17 cellular contexts compared by ENCODE assay signal in the genomic region with DNA sequence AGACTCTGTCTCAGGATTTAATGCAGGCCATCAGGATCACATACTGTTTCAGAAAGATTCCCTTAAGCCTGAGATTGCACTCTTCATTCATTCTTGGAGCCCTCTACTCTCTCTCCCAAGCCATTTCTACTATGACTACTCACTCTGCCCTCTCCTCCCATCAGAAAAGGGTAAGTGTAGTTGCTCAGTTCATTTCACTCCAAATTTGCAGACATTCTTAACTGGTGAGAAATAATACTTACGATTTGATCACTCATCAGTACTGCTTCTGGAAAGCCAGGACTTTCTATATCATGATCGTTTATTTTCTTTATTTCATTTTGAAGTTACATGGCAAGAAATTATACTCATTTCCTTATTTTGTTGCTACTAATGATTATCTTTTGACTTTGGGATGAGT. TPM values are rescaled to one million over a fixed set of nuclear protein-coding genes. Genes with fewer than 3 reads are reported as not detected.
DNase-seq lines count a peak whose midpoint lies in the region; ATAC-seq and TF ChIP-seq lines count a peak whose summit lies in the region.
"Had no signal": no experiment of that assay in that cellular context is flagged by ENCODE, and none has a peak within 500 bp of the region (broad histone marks: within the 10 kb centered on the region; RNA-seq: fewer than 3 reads in every experiment).

No MANE protein-coding gene starts in this region.

- no peak overlapping the region for H3K23ac ChIP-seq in mesenchymal stem cell (ENCODE audit: low read length in 2 of 2)

- H3K4me3 ChIP-seq in ACC112 (ENCODE audit: low read depth, low read length), result no peak overlapping the region
- no peak overlapping the region for H3K4me3 ChIP-seq in mesenchymal stem cell (ENCODE audit: insufficient read depth in 1 of 2, low read depth in 1 of 2, low read length in 2 of 2)
- H3K4me3 ChIP-seq in uterus, result no peak overlapping the region
- no peak overlapping the region for H3K4me3 ChIP-seq in dorsolateral prefrontal cortex
- H3K4me3 ChIP-seq: A549, HAP-1 had no signal

- H2BK120ac ChIP-seq in mesenchymal stem cell (ENCODE audit: low read depth, low read length), result no peak overlapping the region

- no peak overlapping the region for H3K27ac Mint-ChIP-seq in activated CD4-positive, alpha-beta T cell treated with anti-CD3 and anti-CD28 coated beads for 36 hours
- H3K27ac Mint-ChIP-seq: CD4-positive, alpha-beta memory T cell had no signal

- H3K36me3 Mint-ChIP-seq in activated CD4-positive, alpha-beta T cell treated with anti-CD3 and anti-CD28 coated beads for 36 hours (ENCODE audit: low read depth), result no peaks in the 10 kb centered on the region
- H3K36me3 Mint-ChIP-seq: CD4-positive, alpha-beta memory T cell had no signal

- H3K27ac ChIP-seq in ACC112 (ENCODE audit: low read depth, low read length) (peak overlapping the region; percentile 27; the same call in 1 of the 2 replicates), mesenchymal stem cell (ENCODE audit: low read length, poor library complexity, severe bottlenecking) (no peak overlapping the region), uterus (peak overlapping the region; percentile 37 to 98), dorsolateral prefrontal cortex (no peak overlapping the region)
- H3K27ac ChIP-seq: A549 had no signal

- H2AFZ ChIP-seq in ACC112 (ENCODE audit: low read length, unreplicated experiment) (no peak overlapping the region), mesenchymal stem cell (ENCODE audit: low read depth, low read length) (no peak overlapping the region)

- peaks cover 2% of the 10 kb centered on the region for H3K4me1 Mint-ChIP-seq in activated CD4-positive, alpha-beta T cell treated with anti-CD3 and anti-CD28 coated beads for 36 hours

- H3K18ac ChIP-seq in mesenchymal stem cell (ENCODE audit: low read depth in 1 of 2, low read length in 2 of 2), result no peak overlapping the region

- peak overlapping the region; percentile 14 for H3K9ac ChIP-seq in mesenchymal stem cell (ENCODE audit: low read length)

- no peak overlapping the region for H3K14ac ChIP-seq in mesenchymal stem cell (ENCODE audit: low read length in 2 of 2)

- TF ChIP-seq CTCF in uterus (IDR thresholded peaks at IDR 0.05) (no peak), dorsolateral prefrontal cortex (IDR thresholded peaks at IDR 0.05 in 54 of 56, conservative IDR thresholded peaks at IDR 0.05 in 2 of 56; ENCODE audit: low read depth in 1 of 56, partially characterized antibody in 56 of 56) (no peak)

- ATAC-seq in activated CD4-positive, alpha-beta T cell treated with anti-CD3 and anti-CD28 coated beads for 36 hours, result no peak
- ATAC-seq in HG02840 (IDR thresholded peaks at IDR 0.05; ENCODE audit: low FRiP score, unreplicated experiment), result no peak
- ATAC-seq: A549 had no signal

- DNase-seq in HCEC 1CT (peak; percentile 75), mesenchymal stem cell (no peak), uterus (no peak), dorsolateral prefrontal cortex (no peak)
- DNase-seq in activated CD4-positive, alpha-beta T cell treated with anti-CD3 and anti-CD28 coated beads for 36 hours, result no peak
- DNase-seq: 8988T; C1 segment of cervical spinal cord; Calu3; CD4-positive, alpha-beta memory T cell; COR-L47; DMS79 treated with DMSO at 0.1 percent for 48 hours; GOT3 had no signal

- POLR2A ChIA-PET in activated CD4-positive, alpha-beta T cell treated with anti-CD3 and anti-CD28 coated beads for 36 hours (lab: Charles Lee), result no interaction called here

- peaks cover 33% of the 10 kb centered on the region for H3K4me1 ChIP-seq in ACC112 (ENCODE audit: control insufficient read depth, insufficient read depth, low read length, unreplicated experiment)
- H3K4me1 ChIP-seq in mesenchymal stem cell (ENCODE audit: control insufficient read depth, insufficient read depth, low read depth, low read length), result peaks cover 3% of the 10 kb centered on the region
- peaks cover 0 to 5% of the 10 kb centered on the region in 2 donors for H3K4me1 ChIP-seq in uterus
- H3K4me1 ChIP-seq: HAP-1 had no signal

- H3K27me3 Mint-ChIP-seq in activated CD4-positive, alpha-beta T cell treated with anti-CD3 and anti-CD28 coated beads for 36 hours, result peaks cover 39% of the 10 kb centered on the region

- WGBS in mesenchymal stem cell, result 100% methylated on average over 1 of the region's 2 CpGs

- H3K79me1 ChIP-seq in mesenchymal stem cell (replicated peaks; ENCODE audit: low read length, poor library complexity, severe bottlenecking), result no peaks in the 10 kb centered on the region

- TF ChIP-seq POLR2A in uterus (IDR thresholded peaks at IDR 0.05), result no peak

- no peak overlapping the region for H3K4me2 ChIP-seq in mesenchymal stem cell (ENCODE audit: low read length, poor library complexity, severe bottlenecking)
- H3K4me2 ChIP-seq: A549 had no signal

- H2AK5ac ChIP-seq in mesenchymal stem cell (ENCODE audit: low read length, severe bottlenecking), result no peak overlapping the region

- no peak overlapping the region for H3K4ac ChIP-seq in mesenchymal stem cell (ENCODE audit: low read depth in 1 of 2, low read length in 2 of 2)

- H3K9me3 ChIP-seq in mesenchymal stem cell (ENCODE audit: control insufficient read depth, low read length) (no peaks in the 10 kb centered on the region), uterus (no peaks in the 10 kb centered on the region)
- H3K9me3 ChIP-seq: A549, HAP-1 had no signal

- intact Hi-C loops in uterus (cut with DNase I; ENCODE audit: low total_unique reads) (no loop called here), dorsolateral prefrontal cortex (cut with DNase I) (no loop called here)
- intact Hi-C loops in activated CD4-positive, alpha-beta T cell treated with anti-CD3 and anti-CD28 coated beads for 36 hours (cut with DNase I, micrococcal nuclease), result loop anchor here in 1 of 2 experiments (10.0 kb wide), 1 partner anchor 380 kb away; a partner anchor contains a TSS

- H2BK5ac ChIP-seq in mesenchymal stem cell (ENCODE audit: low read depth, low read length, poor library complexity, severe bottlenecking), result no peak overlapping the region

- H4K91ac ChIP-seq in mesenchymal stem cell (ENCODE audit: low read length), result no peak overlapping the region

- H2BK12ac ChIP-seq in mesenchymal stem cell (ENCODE audit: low read length in 2 of 2), result no peak overlapping the region

- H3K36me3 ChIP-seq in ACC112 (ENCODE audit: insufficient read depth, low read length) (no peaks in the 10 kb centered on the region), mesenchymal stem cell (ENCODE audit: control insufficient read depth in 1 of 2, insufficient read depth in 2 of 2, low read depth in 1 of 2, low read length in 2 of 2) (no peaks in the 10 kb centered on the region), uterus (no peaks in the 10 kb centered on the region)
- H3K36me3 ChIP-seq: HAP-1 had no signal

- no peaks in the 10 kb centered on the region for H3K9me3 Mint-ChIP-seq in activated CD4-positive, alpha-beta T cell treated with anti-CD3 and anti-CD28 coated beads for 36 hours (ENCODE audit: low read depth)

- no peak overlapping the region for H4K8ac ChIP-seq in mesenchymal stem cell (ENCODE audit: low read length)

- CTCF ChIA-PET in activated CD4-positive, alpha-beta T cell treated with anti-CD3 and anti-CD28 coated beads for 36 hours (lab: Charles Lee), result no interaction called here

- no peaks in the 10 kb centered on the region for H3K27me3 ChIP-seq in ACC112 (ENCODE audit: insufficient read depth, low read length)
- H3K27me3 ChIP-seq in mesenchymal stem cell (ENCODE audit: control insufficient read depth in 1 of 2, insufficient read depth in 1 of 2, low read length in 2 of 2), result peaks cover 0 to 37% of the 10 kb centered on the region in 2 experiments
- H3K27me3 ChIP-seq in uterus, result no peaks in the 10 kb centered on the region
- H3K27me3 ChIP-seq in dorsolateral prefrontal cortex, result no peaks in the 10 kb centered on the region

- no peak overlapping the region for H2BK15ac ChIP-seq in mesenchymal stem cell (ENCODE audit: low read depth, poor library complexity, severe bottlenecking)

- no peak overlapping the region for H3K4me3 Mint-ChIP-seq in activated CD4-positive, alpha-beta T cell treated with anti-CD3 and anti-CD28 coated beads for 36 hours
- H3K4me3 Mint-ChIP-seq: CD4-positive, alpha-beta memory T cell had no signal

- H3K79me2 ChIP-seq in ACC112 (ENCODE audit: control insufficient read depth, insufficient read depth, low read length, unreplicated experiment), result no peaks in the 10 kb centered on the region

RNA-seq across cellular contexts. Expression of a gene that starts 3.9 kb away (rescaled TPM):
- polyA plus RNA-seq in mesenchymal stem cell (2013, experiment 1 of 2), result 0.70 TPM
- polyA plus RNA-seq in mesenchymal stem cell (2013, experiment 2 of 2), result 0.81 TPM
- total RNA-seq in uterus, result 100 to 1,000 TPM in 3 of 4 donors, 10 to 100 TPM in 1; 61.6 to 236 (median 150) TPM
- total RNA-seq in dorsolateral prefrontal cortex, result 10 to 100 TPM in 99 of 120 experiments, 1 to 10 TPM in 21; 4.5 to 31.5 (median 13.9) TPM
- total RNA-seq in activated CD4-positive, alpha-beta T cell treated with anti-CD3 and anti-CD28 coated beads for 36 hours, result not detected
- total RNA-seq: CD4-positive, alpha-beta memory T cell had no signal
- polyA plus RNA-seq: BJ; CD4-positive, alpha-beta memory T cell had no signal

Comparison
In these comparisons a context has a peak if more than half of its experiments do, and no peak if none do; other contexts are left out.
1. H3K27ac ChIP-seq: peak in ACC112 (single experiment) and uterus (2 of 2); none in mesenchymal stem cell (single experiment) and dorsolateral prefrontal cortex (0 of 59).
2. RNA of a gene that starts 3.9 kb away (total RNA-seq): 61.6 to 236 TPM in uterus and 4.5 to 31.5 TPM in dorsolateral prefrontal cortex; not detected in activated CD4-positive, alpha-beta T cell treated with anti-CD3 and anti-CD28 coated beads for 36 hours; every median in the first group is over 4 times any median in the second.